ENCODE assay signal across 20 cellular contexts in genomic region chr12:46965137-46965536, GRCh38.
DNase-seq lines count a peak whose midpoint lies in the region; ATAC-seq, FAIRE-seq and TF ChIP-seq lines count a peak whose summit lies in the region.
"Had no signal": no experiment of that assay in that cellular context is flagged by ENCODE, and none has a peak within 500 bp of the region (broad histone marks: within the 10 kb centered on the region; RNA-seq: fewer than 3 reads in every experiment).

No MANE protein-coding gene starts in this region.

- no peak overlapping the region for H3K27ac Mint-ChIP-seq in activated T-helper 1 cell treated with anti-CD3 and anti-CD28 coated beads, Interleukin-12 subunit alpha, Interleukin-12 subunit beta, Interleukin-2, Interleukin-4 antibody, amounts not matched to agents 30 ng/mL and 10 ng/mL and 1 ng/mL, durations not matched to agents 14 hours and 24 hours and 36 hours
- H3K27ac Mint-ChIP-seq: activated naive CD4-positive, alpha-beta T cell treated with anti-CD3 and anti-CD28 coated beads, Interleukin-2, amount 50 U/mL, for 72 hours; activated T-cell treated with anti-CD3 and anti-CD28 coated beads, Interleukin-2, amount 50 U/mL, for 24 hours had no signal

- H3K9ac ChIP-seq in SK-N-SH (peak overlapping the region; percentile 51; the same call in 1 of the 2 replicates), trophoblast cell (ENCODE audit: low read length) (no peak overlapping the region)

- H3K27me3 Mint-ChIP-seq in activated T-helper 1 cell treated with anti-CD3 and anti-CD28 coated beads, Interleukin-12 subunit alpha, Interleukin-12 subunit beta, Interleukin-2, Interleukin-4 antibody, amounts not matched to agents 30 ng/mL and 10 ng/mL and 1 ng/mL, durations not matched to agents 14 hours and 24 hours and 36 hours (ENCODE audit: insufficient read depth) = peaks cover 6% of the 10 kb centered on the region

- H3K27ac ChIP-seq in SK-N-SH (ENCODE audit: low read depth in 2 of 2, low read length in 1 of 2) (peak overlapping the region; percentile 84 to 89), foreskin keratinocyte (peak overlapping the region; percentile 56), trophoblast cell (ENCODE audit: low read depth, low read length) (peak overlapping the region; percentile 54)

- POLR2A ChIA-PET in SK-N-SH (lab: Yijun Ruan, JAX) = no interaction called here

- peak overlapping the region; percentile 10 for H2BK120ac ChIP-seq in trophoblast cell (ENCODE audit: insufficient read depth, low read length, poor library complexity)

- H3K4me1 ChIP-seq in SK-N-SH (ENCODE audit: control insufficient read depth in 1 of 2, insufficient read depth in 2 of 2, low read depth in 1 of 2, low read length in 1 of 2) (peaks cover 0 to 19% of the 10 kb centered on the region in 2 experiments; a peak in 3 of 4 replicates), foreskin keratinocyte (peaks cover 18% of the 10 kb centered on the region), trophoblast cell (ENCODE audit: control insufficient read depth in 1 of 2, insufficient read depth in 2 of 2, low read length in 2 of 2) (peaks cover 6 to 11% of the 10 kb centered on the region in 2 experiments)

- H3K9me2 ChIP-seq in SK-N-SH = no peaks in the 10 kb centered on the region

- TF ChIP-seq EP300 in SK-N-SH (IDR thresholded peaks at IDR 0.05; ENCODE audit: borderline replicate concordance in 1 of 2, low read depth in 1 of 2, low read length in 1 of 2) = no peak

- H3K27me3 ChIP-seq in SK-N-SH (ENCODE audit: insufficient read depth) = no peaks in the 10 kb centered on the region
- H3K27me3 ChIP-seq in foreskin keratinocyte = no peaks in the 10 kb centered on the region
- H3K27me3 ChIP-seq in trophoblast cell (ENCODE audit: insufficient read depth, low read length) = no peaks in the 10 kb centered on the region

- no peak overlapping the region for H3K18ac ChIP-seq in trophoblast cell (ENCODE audit: low read length)

- no peak overlapping the region for H3K23ac ChIP-seq in trophoblast cell (ENCODE audit: low read length)

- TF ChIP-seq RAD21 in SK-N-SH (IDR thresholded peaks at IDR 0.05; ENCODE audit: low read length) = no peak

- intact Hi-C loops in activated T-helper 1 cell treated with anti-CD3 and anti-CD28 coated beads, Interleukin-12 subunit alpha, Interleukin-12 subunit beta, Interleukin-2, Interleukin-4 antibody, amounts not matched to agents 30 ng/mL and 10 ng/mL and 1 ng/mL, durations not matched to agents 14 hours and 24 hours and 36 hours (cut with micrococcal nuclease) = no loop called here

- H3K79me2 ChIP-seq in SK-N-SH (ENCODE audit: insufficient read depth) (no peaks in the 10 kb centered on the region), trophoblast cell (ENCODE audit: control insufficient read depth, insufficient read depth, low read length, poor library complexity) (peaks cover 2% of the 10 kb centered on the region)

- no peak overlapping the region for H3K4ac ChIP-seq in trophoblast cell (ENCODE audit: low read depth, low read length)

- no peaks in the 10 kb centered on the region for H4K20me1 ChIP-seq in SK-N-SH (ENCODE audit: insufficient read depth)

- no peaks in the 10 kb centered on the region for H3K36me3 Mint-ChIP-seq in activated T-helper 1 cell treated with anti-CD3 and anti-CD28 coated beads, Interleukin-12 subunit alpha, Interleukin-12 subunit beta, Interleukin-2, Interleukin-4 antibody, amounts not matched to agents 30 ng/mL and 10 ng/mL and 1 ng/mL, durations not matched to agents 14 hours and 24 hours and 36 hours (ENCODE audit: low read depth)
- H3K36me3 Mint-ChIP-seq: activated naive CD4-positive, alpha-beta T cell treated with anti-CD3 and anti-CD28 coated beads, Interleukin-2, amount 50 U/mL, for 72 hours had no signal

- no peak overlapping the region for H2BK12ac ChIP-seq in trophoblast cell (ENCODE audit: low read length)

- no peak overlapping the region for H4K91ac ChIP-seq in trophoblast cell (ENCODE audit: low read depth, low read length)

- H3K9me3 Mint-ChIP-seq in activated T-helper 1 cell treated with anti-CD3 and anti-CD28 coated beads, Interleukin-12 subunit alpha, Interleukin-12 subunit beta, Interleukin-2, Interleukin-4 antibody, amounts not matched to agents 30 ng/mL and 10 ng/mL and 1 ng/mL, durations not matched to agents 14 hours and 24 hours and 36 hours = no peaks in the 10 kb centered on the region
- H3K9me3 Mint-ChIP-seq: activated naive CD4-positive, alpha-beta T cell treated with anti-CD3 and anti-CD28 coated beads, Interleukin-2, amount 50 U/mL, for 72 hours; activated T-cell treated with anti-CD3 and anti-CD28 coated beads, Interleukin-2, amount 50 U/mL, for 24 hours had no signal

- no peak for TF ChIP-seq POLR2A in H54 (IDR thresholded peaks at IDR 0.05; ENCODE audit: low read depth, low read length)

- H4K12ac ChIP-seq in trophoblast cell (ENCODE audit: low read depth, low read length) = no peak overlapping the region

- TF ChIP-seq CTCF in SK-N-SH (IDR thresholded peaks at IDR 0.05) (no peak), foreskin keratinocyte (conservative IDR thresholded peaks at IDR 0.05) (no peak)

- FAIRE-seq in H54 (lab: Jason Lieb, UNC) = peak; percentile 23
- FAIRE-seq: frontal cortex, GM12891, TTC549 had no signal

- H3K14ac ChIP-seq in trophoblast cell (ENCODE audit: low read length) = no peak overlapping the region

- no peaks in the 10 kb centered on the region for H3K4me1 Mint-ChIP-seq in activated T-helper 1 cell treated with anti-CD3 and anti-CD28 coated beads, Interleukin-12 subunit alpha, Interleukin-12 subunit beta, Interleukin-2, Interleukin-4 antibody, amounts not matched to agents 30 ng/mL and 10 ng/mL and 1 ng/mL, durations not matched to agents 14 hours and 24 hours and 36 hours (ENCODE audit: low read depth)

- H3K9me3 ChIP-seq in SK-N-SH = no peaks in the 10 kb centered on the region
- H3K9me3 ChIP-seq in trophoblast cell (ENCODE audit: insufficient read depth, low read depth, low read length) = peaks cover 1% of the 10 kb centered on the region

- ATAC-seq in foreskin keratinocyte = peak; percentile 40
- ATAC-seq: activated naive CD4-positive, alpha-beta T cell treated with anti-CD3 and anti-CD28 coated beads, Interleukin-2, amount 50 U/mL, for 72 hours had no signal

- CTCF ChIA-PET in SK-N-SH (lab: Yijun Ruan, JAX) = no interaction called here

- no peak for DNase-seq in H54 (ENCODE audit: insufficient read length, low spot score)
- no peak for DNase-seq in SK-N-SH
- peak in 1 of 2 donors; percentile 45 for DNase-seq in foreskin keratinocyte
- no peak for DNase-seq in trophoblast cell
- no peak for DNase-seq in NCI-H526 (lab: John Stamatoyannopoulos, UW)
- no peak for DNase-seq in cortex of kidney (lab: John Stamatoyannopoulos, UW)
- DNase-seq in KBM-7 = no peak
- no peak for DNase-seq in activated T-helper 1 cell treated with anti-CD3 and anti-CD28 coated beads, Interleukin-12 subunit alpha, Interleukin-12 subunit beta, Interleukin-2, Interleukin-4 antibody, amounts not matched to agents 30 ng/mL and 10 ng/mL and 1 ng/mL, durations not matched to agents 14 hours and 24 hours and 36 hours (ENCODE audit: low spot score)
- DNase-seq: activated CD4-positive, alpha-beta T cell treated with anti-CD3 and anti-CD28 coated beads, Interleukin-2, amount 50 U/mL, for 48 hours; activated T-cell treated with anti-CD3 and anti-CD28 coated beads, Interleukin-2, amount 50 U/mL, for 24 hours; AML-193; effector memory CD4-positive, alpha-beta T cell; GDM1; NCI-H1694; NCI-H446; substantia nigra had no signal

- H3K36me3 ChIP-seq in SK-N-SH (replicated peaks in 1 of 2; ENCODE audit: control insufficient read depth in 1 of 2, insufficient read depth in 2 of 2, low read length in 1 of 2) = no peaks in the 10 kb centered on the region
- no peaks in the 10 kb centered on the region for H3K36me3 ChIP-seq in trophoblast cell (ENCODE audit: control insufficient read depth in 1 of 2, insufficient read depth in 2 of 2, low read length in 2 of 2)

- in situ Hi-C loops in KBM-7 (cut with MboI; ENCODE audit: low pct_unique_long_range_greater_than_20kb, low sequenced_read_pairs) = no loop called here

- H3F3A ChIP-seq in SK-N-SH (replicated peaks; ENCODE audit: insufficient read depth) = peaks cover 19% of the 10 kb centered on the region

- H4K8ac ChIP-seq in trophoblast cell (ENCODE audit: low read depth, low read length) = no peak overlapping the region

- peak overlapping the region; percentile 71 for H3K4me2 ChIP-seq in SK-N-SH
- H3K4me2 ChIP-seq in trophoblast cell (ENCODE audit: low read length) = no peak overlapping the region

- whole genome bisulfite sequencing in SK-N-SH (ENCODE audit: low lambda C conversion rate) = 39% methylated on average over 2 of the region's 2 CpGs
- WGBS in trophoblast cell (ENCODE audit: extremely low coverage, insufficient coverage, insufficient read length) = no CpG with 5 or more reads among the region's 2 CpGs

- peak overlapping the region; percentile 25; the same call in 1 of the 2 replicates for H2AFZ ChIP-seq in SK-N-SH (ENCODE audit: low read depth)
- H2AFZ ChIP-seq in trophoblast cell (ENCODE audit: insufficient read depth, low read length, poor library complexity) = no peak overlapping the region

- no peak overlapping the region for H2BK5ac ChIP-seq in trophoblast cell (ENCODE audit: low read depth, low read length, poor library complexity)

- H3K4me3 Mint-ChIP-seq in activated T-helper 1 cell treated with anti-CD3 and anti-CD28 coated beads, Interleukin-12 subunit alpha, Interleukin-12 subunit beta, Interleukin-2, Interleukin-4 antibody, amounts not matched to agents 30 ng/mL and 10 ng/mL and 1 ng/mL, durations not matched to agents 14 hours and 24 hours and 36 hours = no peak overlapping the region
- H3K4me3 Mint-ChIP-seq: activated T-cell treated with anti-CD3 and anti-CD28 coated beads, Interleukin-2, amount 50 U/mL, for 24 hours had no signal

- no peak overlapping the region for H2AK5ac ChIP-seq in trophoblast cell (ENCODE audit: low read length)

- peaks cover 6% of the 10 kb centered on the region for H3K79me1 ChIP-seq in trophoblast cell (ENCODE audit: low read length)

- H3K4me3 ChIP-seq in SK-N-SH (ENCODE audit: low read depth in 2 of 2, low read length in 1 of 2) (no peak overlapping the region), trophoblast cell (ENCODE audit: low read depth, low read length) (no peak overlapping the region)

TF ChIP-seq in SK-N-SH, 30 proteins besides CTCF, POLR2A, EP300 and RAD21 (continues in another document):
- no peak for TF ChIP-seq NFIC (IDR thresholded peaks at IDR 0.05; ENCODE audit: borderline replicate concordance)
- TF ChIP-seq GABPA (IDR thresholded peaks at IDR 0.05; ENCODE audit: low read depth) = no peak
- TF ChIP-seq USF1 (IDR thresholded peaks at IDR 0.05; ENCODE audit: borderline replicate concordance, low read depth) = no peak
- TF ChIP-seq ELF1 (IDR thresholded peaks at IDR 0.05) = no peak
